Comparison of ENCODE assay signal across 8 cellular contexts in genomic region chr17:83173997-83174858, GRCh38.
DNase-seq lines count a peak whose midpoint lies in the region; TF ChIP-seq lines count a peak whose summit lies in the region.

No MANE protein-coding gene starts in this region.

- 66 to 83% (median 82%) methylated on average over 20 to 24 of the region's 24 CpGs for WGBS in spleen, 5 donors

- H3K9me3 ChIP-seq in spleen, result no peaks in the 10 kb centered on the region

- no peak for TF ChIP-seq CTCF in spleen (IDR thresholded peaks at IDR 0.05 in 8 of 11, conservative IDR thresholded peaks at IDR 0.05 in 3 of 11)

- intact Hi-C loops in spleen (cut with DNase I; ENCODE audit: low total_unique reads), result no loop called here

- H3K27me3 ChIP-seq in spleen (replicated peaks in 1 of 7), result peaks cover 0 to 17% (median 0%) of the 10 kb centered on the region in 7 donors

- DNase-seq in NCI-H146 (lab: John Stamatoyannopoulos, UW), result peak; percentile 21
- DNase-seq in NCI-H146 treated with DMSO at 0.1 percent for 48 hours (lab: John Stamatoyannopoulos, UW; ENCODE audit: unreplicated experiment), result no peak
- DNase-seq in HuH-7.5 (ENCODE audit: low spot score), result peak; percentile 92
- DNase-seq in fibroblast of gingiva (ENCODE audit: low read depth), result peak; percentile 80
- DNase-seq in spleen, result peak; percentile 72
- DNase-seq in HUDEP-2 (lab: John Stamatoyannopoulos, UW; ENCODE audit: unreplicated experiment in 76 of 76), result no peak
- DNase-seq in substantia nigra (lab: John Stamatoyannopoulos, UW), result no peak
- DNase-seq in middle frontal gyrus (ENCODE audit: extremely low spot score, low spot score), result no peak

- TF ChIP-seq POLR2A in spleen (IDR thresholded peaks at IDR 0.05), result no peak

- H3K27ac ChIP-seq in spleen (no peak overlapping the region), substantia nigra (ENCODE audit: low read depth, low read length, poor library complexity, severe bottlenecking) (no peak overlapping the region)

- peaks cover 0 to 11% (median 4%) of the 10 kb centered on the region in 6 donors for H3K4me1 ChIP-seq in spleen

- H3K36me3 ChIP-seq in spleen, result no peaks in the 10 kb centered on the region

- H3K4me3 ChIP-seq in spleen, result no peak overlapping the region

Comparison
In these comparisons a context has a peak if more than half of its experiments do, and no peak if none do; other contexts are left out.
1. DNase-seq: peak in NCI-H146 (single experiment), HuH-7.5 (single experiment), fibroblast of gingiva (single experiment) and spleen (single experiment); none in NCI-H146 treated with DMSO at 0.1 percent for 48 hours (single experiment), HUDEP-2 (0 of 76), substantia nigra (0 of 49) and middle frontal gyrus (single experiment).